In genomic region chr9:95807326-95807947, GRCh38 we compare ENCODE assay signal across 14 cellular contexts.
A peak's percentile ranks its signal among the peaks of the same experiment; 100 is the strongest.
DNase-seq lines count a peak whose midpoint lies in the region; ATAC-seq, FAIRE-seq and TF ChIP-seq lines count a peak whose summit lies in the region.
"Had no signal": no experiment of that assay in that cellular context is flagged by ENCODE, and none has a peak within 500 bp of the region (broad histone marks: within the 10 kb centered on the region; RNA-seq: fewer than 3 reads in every experiment).

No MANE protein-coding gene starts in this region.

- ATAC-seq in GM19351 (IDR thresholded peaks at IDR 0.05; ENCODE audit: unreplicated experiment) (peak; percentile 44), GM18870 (IDR thresholded peaks at IDR 0.05; ENCODE audit: unreplicated experiment) (no peak)
- ATAC-seq in stimulated activated memory B cell treated with anti-CD40 and anti-IgM and Interleukin-4, amounts not matched to agents 10 μg/mL and 1 μg/mL and 100 μg/mL, for 72 hours, result no peak

- CTCF ChIA-PET in Calu3 (lab: Charles Lee), result no interaction called here
- CTCF ChIA-PET in activated CD4-positive, alpha-beta memory T cell treated with anti-CD3 and anti-CD28 coated beads, Interleukin-2, amount 10 ng/mL, durations not matched to agents 7 days and 5 days (lab: Charles Lee), result no interaction called here

- no peak overlapping the region for H3K9ac ChIP-seq in SK-N-MC (ENCODE audit: insufficient read length)
- no peak overlapping the region for H3K9ac ChIP-seq in kidney (ENCODE audit: low read length in 2 of 2)

- H3K9me3 Mint-ChIP-seq in stimulated activated memory B cell treated with anti-CD40 and anti-IgM and Interleukin-4, amounts not matched to agents 10 μg/mL and 1 μg/mL and 100 μg/mL, for 72 hours, result peaks cover 3% of the 10 kb centered on the region
- no peaks in the 10 kb centered on the region for H3K9me3 Mint-ChIP-seq in Calu3 (ENCODE audit: low read depth, unreplicated experiment)
- no peaks in the 10 kb centered on the region for H3K9me3 Mint-ChIP-seq in activated CD4-positive, alpha-beta memory T cell treated with anti-CD3 and anti-CD28 coated beads, Interleukin-2, amount 10 ng/mL, durations not matched to agents 7 days and 5 days
- H3K9me3 Mint-ChIP-seq: activated naive CD4-positive, alpha-beta T cell treated with anti-CD3 and anti-CD28 coated beads, Interleukin-2, amount 50 U/mL, for 72 hours; dendritic cell treated with granulocyte-macrophage colony-stimulating factor and Interleukin-4, amounts not matched to agents 40 ng/mL and 50 ng/mL, for 4 days had no signal

- POLR2A ChIA-PET in activated CD4-positive, alpha-beta memory T cell treated with anti-CD3 and anti-CD28 coated beads, Interleukin-2, amount 10 ng/mL, durations not matched to agents 7 days and 5 days (lab: Charles Lee), result no interaction called here

- H3K27ac Mint-ChIP-seq in stimulated activated memory B cell treated with anti-CD40 and anti-IgM and Interleukin-4, amounts not matched to agents 10 μg/mL and 1 μg/mL and 100 μg/mL, for 72 hours, result peak overlapping the region; percentile 3
- H3K27ac Mint-ChIP-seq in Calu3 (ENCODE audit: unreplicated experiment), result no peak overlapping the region
- no peak overlapping the region for H3K27ac Mint-ChIP-seq in activated CD4-positive, alpha-beta memory T cell treated with anti-CD3 and anti-CD28 coated beads, Interleukin-2, amount 10 ng/mL, durations not matched to agents 7 days and 5 days
- H3K27ac Mint-ChIP-seq: activated naive CD4-positive, alpha-beta T cell treated with anti-CD3 and anti-CD28 coated beads, Interleukin-2, amount 50 U/mL, for 72 hours; dendritic cell treated with granulocyte-macrophage colony-stimulating factor and Interleukin-4, amounts not matched to agents 40 ng/mL and 50 ng/mL, for 4 days had no signal

- H3K4me3 Mint-ChIP-seq in stimulated activated memory B cell treated with anti-CD40 and anti-IgM and Interleukin-4, amounts not matched to agents 10 μg/mL and 1 μg/mL and 100 μg/mL, for 72 hours, result no peak overlapping the region
- no peak overlapping the region for H3K4me3 Mint-ChIP-seq in Calu3 (ENCODE audit: low read depth, unreplicated experiment)
- no peak overlapping the region for H3K4me3 Mint-ChIP-seq in activated CD4-positive, alpha-beta memory T cell treated with anti-CD3 and anti-CD28 coated beads, Interleukin-2, amount 10 ng/mL, durations not matched to agents 7 days and 5 days
- H3K4me3 Mint-ChIP-seq: dendritic cell treated with granulocyte-macrophage colony-stimulating factor and Interleukin-4, amounts not matched to agents 40 ng/mL and 50 ng/mL, for 4 days had no signal

- no peaks in the 10 kb centered on the region for H3K9me3 ChIP-seq in SK-N-MC (ENCODE audit: low read depth, low read length)
- H3K9me3 ChIP-seq in kidney (ENCODE audit: control insufficient read depth in 1 of 2, low read length in 2 of 2), result no peaks in the 10 kb centered on the region
- H3K9me3 ChIP-seq: BE2C had no signal

- H3K27me3 Mint-ChIP-seq in stimulated activated memory B cell treated with anti-CD40 and anti-IgM and Interleukin-4, amounts not matched to agents 10 μg/mL and 1 μg/mL and 100 μg/mL, for 72 hours, result peaks cover 9% of the 10 kb centered on the region
- peaks cover 42% of the 10 kb centered on the region for H3K27me3 Mint-ChIP-seq in Calu3 (ENCODE audit: unreplicated experiment)
- peaks cover 18% of the 10 kb centered on the region for H3K27me3 Mint-ChIP-seq in activated CD4-positive, alpha-beta memory T cell treated with anti-CD3 and anti-CD28 coated beads, Interleukin-2, amount 10 ng/mL, durations not matched to agents 7 days and 5 days

- H3K4me1 ChIP-seq in kidney (ENCODE audit: control insufficient read depth in 1 of 2, insufficient read depth in 1 of 2, low read depth in 1 of 2, low read length in 2 of 2), result peaks cover 5 to 6% of the 10 kb centered on the region in 2 donors
- H3K4me1 ChIP-seq: BE2C had no signal

- peak overlapping the region; percentile 52; the same call in 1 of the 2 replicates for H3K4me3 ChIP-seq in SK-N-MC
- no peak overlapping the region for H3K4me3 ChIP-seq in kidney (ENCODE audit: low read length in 2 of 2)

- no peak for TF ChIP-seq CTCF in kidney (IDR thresholded peaks at IDR 0.05; ENCODE audit: borderline replicate concordance, extremely low read depth, insufficient read depth)
- no peak for TF ChIP-seq CTCF in Calu3 (IDR thresholded peaks at IDR 0.05; ENCODE audit: unreplicated experiment)

- BruUV-seq in Calu3 (replicated peaks; lab: Mats Ljungman, UMichigan), result no TSS peak

- peaks cover 10% of the 10 kb centered on the region for H3K4me1 Mint-ChIP-seq in stimulated activated memory B cell treated with anti-CD40 and anti-IgM and Interleukin-4, amounts not matched to agents 10 μg/mL and 1 μg/mL and 100 μg/mL, for 72 hours
- H3K4me1 Mint-ChIP-seq in Calu3 (ENCODE audit: low read depth, unreplicated experiment), result no peaks in the 10 kb centered on the region
- H3K4me1 Mint-ChIP-seq in activated CD4-positive, alpha-beta memory T cell treated with anti-CD3 and anti-CD28 coated beads, Interleukin-2, amount 10 ng/mL, durations not matched to agents 7 days and 5 days, result no peaks in the 10 kb centered on the region

- H3K27ac ChIP-seq in SK-N-MC, result no peak overlapping the region
- peak overlapping the region; percentile 15 to 25 for H3K27ac ChIP-seq in kidney (ENCODE audit: low read depth in 2 of 2, low read length in 2 of 2)

- DNase-seq in SK-N-MC (ENCODE audit: low read depth, low spot score), result no peak
- DNase-seq in kidney, result no peak
- no peak for DNase-seq in NCI-H1092 (lab: John Stamatoyannopoulos, UW)
- DNase-seq in Calu3, result no peak
- no peak for DNase-seq in activated CD4-positive, alpha-beta memory T cell treated with anti-CD3 and anti-CD28 coated beads, Interleukin-2, amount 10 ng/mL, durations not matched to agents 7 days and 5 days
- DNase-seq: kidney glomerular epithelial cell, NCI-H1436 treated with DMSO at 0.1 percent for 48 hours had no signal

- H3K36me3 Mint-ChIP-seq in stimulated activated memory B cell treated with anti-CD40 and anti-IgM and Interleukin-4, amounts not matched to agents 10 μg/mL and 1 μg/mL and 100 μg/mL, for 72 hours, result no peaks in the 10 kb centered on the region
- no peaks in the 10 kb centered on the region for H3K36me3 Mint-ChIP-seq in Calu3 (ENCODE audit: insufficient read depth, unreplicated experiment)
- H3K36me3 Mint-ChIP-seq in activated CD4-positive, alpha-beta memory T cell treated with anti-CD3 and anti-CD28 coated beads, Interleukin-2, amount 10 ng/mL, durations not matched to agents 7 days and 5 days (ENCODE audit: low read depth), result no peaks in the 10 kb centered on the region
- H3K36me3 Mint-ChIP-seq: activated naive CD4-positive, alpha-beta T cell treated with anti-CD3 and anti-CD28 coated beads, Interleukin-2, amount 50 U/mL, for 72 hours had no signal

- intact Hi-C loops in kidney (cut with DNase I), result no loop called here
- intact Hi-C loops in Calu3 (cut with micrococcal nuclease; ENCODE audit: unreplicated experiment), result no loop called here

- H3K36me3 ChIP-seq in SK-N-MC (ENCODE audit: insufficient read depth, low read length) (no peaks in the 10 kb centered on the region), kidney (ENCODE audit: control insufficient read depth in 1 of 2, insufficient read depth in 2 of 2, low read length in 2 of 2) (no peaks in the 10 kb centered on the region)
- H3K36me3 ChIP-seq: BE2C had no signal

- FAIRE-seq in kidney (lab: Jason Lieb, UNC), result no peak
- FAIRE-seq: frontal cortex had no signal
